ENCODE assay signal across 8 cellular contexts in genomic region chr1:201538618-201539551, GRCh38. TPM values are rescaled to one million over a fixed set of nuclear protein-coding genes. Genes with fewer than 3 reads are reported as not detected.
DNase-seq lines count a peak whose midpoint lies in the region; ATAC-seq, FAIRE-seq and TF ChIP-seq lines count a peak whose summit lies in the region.

TSS of gene NAV1 (plus strand) at chr1:201539127. CDS start at chr1:201622885, 83,758 bp downstream.

- peak within 1 kb of the TSS; percentile 77 for H3K27ac Mint-ChIP-seq in astrocyte (ENCODE audit: unreplicated experiment)

- H3K4me1 Mint-ChIP-seq in astrocyte (ENCODE audit: low read depth, unreplicated experiment): peaks cover 60% of the 10 kb centered on the region

- peak; percentile 65 for ATAC-seq in left ventricle myocardium superior
- no peak for ATAC-seq in HG03039 (IDR thresholded peaks at IDR 0.05; ENCODE audit: unreplicated experiment)

- FAIRE-seq in astrocyte (lab: Jason Lieb, UNC): no peak

- no peaks in the 10 kb centered on the region for H3K36me3 Mint-ChIP-seq in astrocyte (ENCODE audit: low read depth, unreplicated experiment)

- intact Hi-C loops in left ventricle myocardium superior (cut with micrococcal nuclease): no loop called here

- H3K79me2 ChIP-seq in astrocyte (ENCODE audit: insufficient read depth, low read length) (peaks cover 48% of the 10 kb centered on the region), parathyroid adenoma (peaks cover 7% of the 10 kb centered on the region)

- peak within 1 kb of the TSS; percentile 55 for H2AFZ ChIP-seq in astrocyte (ENCODE audit: low read depth, low read length)
- H2AFZ ChIP-seq in parathyroid adenoma: peak within 1 kb of the TSS; percentile 84

- peak; percentile 13 for DNase-seq in activated CD4-positive, alpha-beta T cell treated with anti-CD3 and anti-CD28 coated beads for 48 hours
- no peak for DNase-seq in activated CD4-positive, alpha-beta T cell treated with anti-CD3 and anti-CD28 coated beads for 4 hours
- peak; percentile 47 for DNase-seq in NCI-H2196 treated with DMSO at 0.1 percent for 48 hours (lab: John Stamatoyannopoulos, UW; ENCODE audit: unreplicated experiment)
- DNase-seq in astrocyte (ENCODE audit: low read depth): peak; percentile 75
- DNase-seq in left ventricle myocardium superior: peak; percentile 78
- no peak for DNase-seq in SIG-M5 treated with dmso at 0.1 percent for 504 hours (lab: John Stamatoyannopoulos, UW; ENCODE audit: unreplicated experiment)

- peak within 1 kb of the TSS; percentile 89 for H3K9ac ChIP-seq in astrocyte (ENCODE audit: low read length)
- H3K9ac ChIP-seq in parathyroid adenoma: no peak within 1 kb of the TSS

- H3K27me3 ChIP-seq in astrocyte (ENCODE audit: insufficient read depth, low read length) (no peaks in the 10 kb centered on the region), parathyroid adenoma (ENCODE audit: control insufficient read depth, insufficient read depth, low read length) (no peaks in the 10 kb centered on the region)

- peak within 1 kb of the TSS; percentile 94 for H3K4me3 Mint-ChIP-seq in astrocyte (ENCODE audit: unreplicated experiment)

- H3K36me3 ChIP-seq in astrocyte (ENCODE audit: insufficient read depth, low read length) (no peaks in the 10 kb centered on the region), parathyroid adenoma (ENCODE audit: control insufficient read depth, insufficient read depth, low read length) (no peaks in the 10 kb centered on the region)

- H3K4me3 ChIP-seq in astrocyte (ENCODE audit: insufficient read depth, low read depth, low read length): peak within 1 kb of the TSS; percentile 85
- peak within 1 kb of the TSS; percentile 74 for H3K4me3 ChIP-seq in parathyroid adenoma (ENCODE audit: low read depth, low read length)

- H3K27me3 Mint-ChIP-seq in astrocyte (ENCODE audit: low read depth, unreplicated experiment): no peaks in the 10 kb centered on the region

- H3K27ac ChIP-seq in astrocyte (ENCODE audit: low read depth, low read length) (peak within 1 kb of the TSS; percentile 85), parathyroid adenoma (peak within 1 kb of the TSS; percentile 67)

- H3K9me3 Mint-ChIP-seq in astrocyte (ENCODE audit: unreplicated experiment): no peaks in the 10 kb centered on the region

- no peak for TF ChIP-seq CTCF in astrocyte (IDR thresholded peaks at IDR 0.05; ENCODE audit: insufficient read depth, low read depth, low read length)
- no peak for TF ChIP-seq CTCF in parathyroid adenoma (IDR thresholded peaks at IDR 0.05)

- peak within 1 kb of the TSS; percentile 93 for H3K4me2 ChIP-seq in astrocyte (ENCODE audit: low read length)
- H3K4me2 ChIP-seq in parathyroid adenoma (ENCODE audit: low read length): peak within 1 kb of the TSS; percentile 95

- H3K9me3 ChIP-seq in astrocyte (ENCODE audit: insufficient read depth, low read depth, low read length): no peaks in the 10 kb centered on the region
- H3K9me3 ChIP-seq in parathyroid adenoma (ENCODE audit: control insufficient read depth, low read length): no peaks in the 10 kb centered on the region

- H3K4me1 ChIP-seq in astrocyte (ENCODE audit: insufficient read depth, low read length) (peaks cover 73% of the 10 kb centered on the region), parathyroid adenoma (peaks cover 11% of the 10 kb centered on the region)

- H4K20me1 ChIP-seq in astrocyte (ENCODE audit: insufficient read depth, low read length): no peaks in the 10 kb centered on the region

RNA-seq across cellular contexts. Expression of gene NAV1, which starts in this region (rescaled TPM):
- total RNA-seq in astrocyte: 79.7 and 85.2 TPM in 2 replicates
- 63.3 TPM for total RNA-seq in left ventricle myocardium superior

Comparison
In these comparisons a context has a peak if more than half of its experiments do, and no peak if none do; other contexts are left out.
1. DNase-seq: peak in activated CD4-positive, alpha-beta T cell treated with anti-CD3 and anti-CD28 coated beads for 48 hours (single experiment), NCI-H2196 treated with DMSO at 0.1 percent for 48 hours (single experiment), astrocyte (single experiment) and left ventricle myocardium superior (single experiment); none in activated CD4-positive, alpha-beta T cell treated with anti-CD3 and anti-CD28 coated beads for 4 hours (0 of 2) and SIG-M5 treated with dmso at 0.1 percent for 504 hours (single experiment).